In the genomic region with DNA sequence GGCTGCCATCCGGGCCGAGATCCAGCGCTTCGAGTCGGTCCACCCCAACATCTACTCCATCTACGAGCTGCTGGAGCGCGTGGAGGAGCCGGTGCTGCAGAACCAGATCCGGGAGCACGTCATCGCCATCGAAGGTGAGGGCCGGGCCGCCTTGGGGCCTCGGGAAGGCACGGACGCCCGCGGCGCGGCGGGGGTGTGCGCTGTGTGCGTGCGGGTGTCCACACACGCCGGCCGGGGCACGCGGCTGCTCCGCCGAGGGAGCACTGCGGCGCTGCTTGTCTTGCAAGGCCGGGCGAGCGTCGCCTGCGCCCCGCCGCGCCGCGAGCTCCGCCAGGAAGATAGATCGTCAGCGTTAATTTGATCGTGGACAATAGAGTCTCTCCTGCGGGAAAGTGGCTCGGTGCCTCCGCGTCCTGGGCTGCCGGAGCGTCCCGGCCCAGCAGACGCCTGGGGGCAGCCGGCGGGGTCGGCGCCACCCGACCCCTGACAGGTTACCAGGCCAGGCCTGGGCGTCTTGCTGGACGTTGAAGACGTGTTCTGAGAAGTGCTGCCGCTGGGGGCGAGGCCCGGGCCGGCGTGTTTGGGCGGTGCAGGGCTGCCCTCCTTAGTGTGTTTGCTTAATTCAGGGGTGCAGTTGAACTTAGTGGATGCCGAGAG, we compare ENCODE assay signal across 8 cellular contexts. TPM values are rescaled to one million over a fixed set of nuclear protein-coding genes. Genes with fewer than 3 reads are reported as not detected.
DNase-seq lines count a peak whose midpoint lies in the region; FAIRE-seq and TF ChIP-seq lines count a peak whose summit lies in the region.

No MANE protein-coding gene starts in this region.

- dilution Hi-C loops in mammary epithelial cell (cut with HindIII; ENCODE audit: low sequenced_read_pairs): loop anchor here (5.0 kb wide), 1 partner anchor 72 kb away; no protein-coding TSS in a partner anchor
- dilution Hi-C loops in keratinocyte (cut with MboI; ENCODE audit: extremely low pct_ligation_motif_present, low sequenced_read_pairs): no loop called here

- no TSS peak for BruUV-seq in mammary epithelial cell (replicated peaks; lab: Mats Ljungman, UMichigan)

- H3K36me3 ChIP-seq in mammary epithelial cell (ENCODE audit: insufficient read depth, low read length) (no peaks in the 10 kb centered on the region), keratinocyte (ENCODE audit: control insufficient read depth in 2 of 2, extremely low read depth in 1 of 2, insufficient read depth in 2 of 2, low read length in 2 of 2) (no peaks in the 10 kb centered on the region), spleen (no peaks in the 10 kb centered on the region)

- intact Hi-C loops in mammary epithelial cell (cut with micrococcal nuclease): loop anchor here (2.0 to 10.0 kb wide), 4 partner anchors 98 to 358 kb away; no protein-coding TSS in a partner anchor
- intact Hi-C loops in spleen (cut with DNase I; ENCODE audit: low total_unique reads): no loop called here

- H3K27ac ChIP-seq in mammary epithelial cell (ENCODE audit: insufficient read depth, low read depth, low read length) (peak overlapping the region; percentile 9), keratinocyte (ENCODE audit: control insufficient read depth, insufficient read depth, low read length) (peak overlapping the region; percentile 29), spleen (peak overlapping the region in 5 of 8 donors; percentile 3 to 63 (median 53))

- in situ Hi-C loops in mammary epithelial cell (cut with MboI; ENCODE audit: low sequenced_read_pairs in 2 of 2): no loop called here

- H3K9me1 ChIP-seq in keratinocyte (ENCODE audit: control insufficient read depth, extremely low read depth, insufficient read depth, low read length): no peaks in the 10 kb centered on the region

- peaks cover 72% of the 10 kb centered on the region for H3K27me3 Mint-ChIP-seq in T-helper 2 cell treated with Interferon-gamma antibody and Interleukin-4, amounts not matched to agents 5 μg/mL and 100 μg/mL, for 36 hours (ENCODE audit: low read depth)

- no peaks in the 10 kb centered on the region for H3K9me3 ChIP-seq in mammary epithelial cell (replicated peaks; ENCODE audit: insufficient read depth, low read length)
- H3K9me3 ChIP-seq in keratinocyte (ENCODE audit: control insufficient read depth, low read depth, low read length): no peaks in the 10 kb centered on the region
- peaks cover 0 to 4% (median 0%) of the 10 kb centered on the region in 8 donors for H3K9me3 ChIP-seq in spleen

- H3K4me1 ChIP-seq in mammary epithelial cell (ENCODE audit: insufficient read depth, low read length): peaks cover 14% of the 10 kb centered on the region
- H3K4me1 ChIP-seq in keratinocyte (ENCODE audit: control insufficient read depth, extremely low read depth, insufficient read depth, low read length): peaks cover 16% of the 10 kb centered on the region
- peaks cover 4 to 36% (median 21%) of the 10 kb centered on the region in 6 donors for H3K4me1 ChIP-seq in spleen

- H3K79me2 ChIP-seq in mammary epithelial cell (ENCODE audit: insufficient read depth, low read length) (peaks cover 53% of the 10 kb centered on the region), keratinocyte (ENCODE audit: control insufficient read depth, insufficient read depth, low read length) (peaks cover 46% of the 10 kb centered on the region)

- DNase-seq in EH (ENCODE audit: low read depth): peak; percentile 55
- DNase-seq in LNCaP clone FGC (ENCODE audit: low read depth): no peak
- peak; percentile 54 for DNase-seq in mammary epithelial cell
- no peak for DNase-seq in keratinocyte (ENCODE audit: low read depth, low spot score)
- no peak for DNase-seq in spleen
- no peak for DNase-seq in inferior parietal cortex (ENCODE audit: extremely low spot score)
- no peak for DNase-seq in T-helper 2 cell treated with Interferon-gamma antibody and Interleukin-4, amounts not matched to agents 5 μg/mL and 100 μg/mL, for 36 hours (ENCODE audit: low spot score)
- DNase-seq in DMS114 treated with DMSO at 0.1 percent for 48 hours (lab: John Stamatoyannopoulos, UW; ENCODE audit: unreplicated experiment): no peak

- no peak for FAIRE-seq in keratinocyte (lab: Jason Lieb, UNC)

- peak overlapping the region; percentile 49 for H3K9ac ChIP-seq in mammary epithelial cell (ENCODE audit: insufficient read depth, low read length)
- peak overlapping the region; percentile 72 for H3K9ac ChIP-seq in keratinocyte (ENCODE audit: control insufficient read depth, extremely low read depth, insufficient read depth, low read length)

- H3K27me3 ChIP-seq in mammary epithelial cell (ENCODE audit: insufficient read depth, low read length) (no peaks in the 10 kb centered on the region), keratinocyte (ENCODE audit: control insufficient read depth, extremely low read depth, insufficient read depth, low read length) (no peaks in the 10 kb centered on the region), spleen (replicated peaks in 1 of 7) (peaks cover 0 to 69% (median 18%) of the 10 kb centered on the region in 7 donors)

- H3K4me3 ChIP-seq in LNCaP clone FGC (ENCODE audit: low read depth, low read length): peak overlapping the region; percentile 68
- H3K4me3 ChIP-seq in mammary epithelial cell (replicated peaks in 1 of 3; ENCODE audit: insufficient read depth in 1 of 3, low read depth in 2 of 3, low read length in 3 of 3): peak overlapping the region; percentile 62 to 80 (median 67)
- peak overlapping the region; percentile 53 to 83 (median 70) for H3K4me3 ChIP-seq in keratinocyte (ENCODE audit: control insufficient read depth in 2 of 3, extremely low read depth in 1 of 3, insufficient read depth in 2 of 3, low read depth in 1 of 3, low read length in 3 of 3)
- peak overlapping the region; percentile 30 to 71 (median 48) for H3K4me3 ChIP-seq in spleen

- H3K36me3 Mint-ChIP-seq in T-helper 2 cell treated with Interferon-gamma antibody and Interleukin-4, amounts not matched to agents 5 μg/mL and 100 μg/mL, for 36 hours (ENCODE audit: low read depth): peaks cover 2% of the 10 kb centered on the region

- CTCF ChIA-PET in mammary epithelial cell (lab: Charles Lee; ENCODE audit: low non-redundant PET): interaction anchor here (1.0 kb wide), 1 partner anchor 324 kb away, joined by 6 read pairs; no protein-coding TSS in a partner anchor

- TF ChIP-seq CTCF in LNCaP clone FGC (IDR thresholded peaks at IDR 0.05; ENCODE audit: control insufficient read depth, extremely low read depth, insufficient read depth) (no peak), mammary epithelial cell (conservative IDR thresholded peaks at IDR 0.05 in 1 of 2, IDR thresholded peaks at IDR 0.05 in 1 of 2; ENCODE audit: extremely low read depth in 1 of 2, insufficient read depth in 1 of 2, low read depth in 1 of 2, low read length in 2 of 2) (no peak), keratinocyte (optimal IDR thresholded peaks at IDR 0.05 in 1 of 3, IDR thresholded peaks at IDR 0.05 in 1 of 3, conservative IDR thresholded peaks at IDR 0.05 in 1 of 3; ENCODE audit: extremely low read depth in 1 of 3, insufficient read depth in 2 of 3, low read length in 3 of 3) (no peak), spleen (IDR thresholded peaks at IDR 0.05 in 8 of 11, conservative IDR thresholded peaks at IDR 0.05 in 3 of 11) (no peak)

- H4K20me1 ChIP-seq in mammary epithelial cell (ENCODE audit: insufficient read depth, low read length) (no peaks in the 10 kb centered on the region), keratinocyte (ENCODE audit: control insufficient read depth, extremely low read depth, insufficient read depth, low read length) (peaks cover 8% of the 10 kb centered on the region)

- no peak overlapping the region for H3K4me3 Mint-ChIP-seq in T-helper 2 cell treated with Interferon-gamma antibody and Interleukin-4, amounts not matched to agents 5 μg/mL and 100 μg/mL, for 36 hours

- no peak for TF ChIP-seq POLR2A in spleen (IDR thresholded peaks at IDR 0.05)

- H3K27ac Mint-ChIP-seq in T-helper 2 cell treated with Interferon-gamma antibody and Interleukin-4, amounts not matched to agents 5 μg/mL and 100 μg/mL, for 36 hours: no peak overlapping the region

- H2AFZ ChIP-seq in mammary epithelial cell (ENCODE audit: low read depth, low read length): peak overlapping the region; percentile 85
- peak overlapping the region; percentile 82 for H2AFZ ChIP-seq in keratinocyte (ENCODE audit: control insufficient read depth, low read length)

- H3K9me3 Mint-ChIP-seq in T-helper 2 cell treated with Interferon-gamma antibody and Interleukin-4, amounts not matched to agents 5 μg/mL and 100 μg/mL, for 36 hours: no peaks in the 10 kb centered on the region

- 4% methylated on average over 14 of the region's 72 CpGs for WGBS in mammary epithelial cell (ENCODE audit: low coverage, missing lambda C conversion rate)
- 1 to 2% (median 2%) methylated on average over 14 to 72 of the region's 72 CpGs for WGBS in spleen, 5 donors

- peak overlapping the region; percentile 90 for H3K4me2 ChIP-seq in mammary epithelial cell (ENCODE audit: insufficient read depth, low read depth, low read length)
- peak overlapping the region; percentile 86 for H3K4me2 ChIP-seq in keratinocyte (ENCODE audit: control insufficient read depth, extremely low read depth, insufficient read depth, low read depth, low read length)

- H3K4me1 Mint-ChIP-seq in T-helper 2 cell treated with Interferon-gamma antibody and Interleukin-4, amounts not matched to agents 5 μg/mL and 100 μg/mL, for 36 hours (ENCODE audit: low read depth): peaks cover 6% of the 10 kb centered on the region

RNA-seq across cellular contexts. Expression of a gene that starts 1.0 kb away (rescaled TPM):
- total RNA-seq in mammary epithelial cell (10 to 100 TPM; 11.2 to 28.9 TPM), spleen (10 to 100 TPM in 5 of 7 donors, 1 to 10 TPM in 2; 8.4 to 26.6 (median 16.7) TPM)
- polyA plus RNA-seq in mammary epithelial cell (21.7 TPM), keratinocyte (12.6 to 13.7 TPM (median 13.5 TPM) in 3 replicates), spleen (1 to 10 TPM; 1.1 to 2.8 (median 1.3) TPM)
- polyA minus RNA-seq in mammary epithelial cell (58.1 TPM), keratinocyte (37.7 to 84.6 TPM (median 42.6 TPM) in 3 replicates)
- 3.3 TPM for polyA plus RNA-seq in keratinocyte (2011; ENCODE audit: low read depth)
- 11.5 and 15.0 TPM in 2 replicates for polyA plus RNA-seq in keratinocyte (2011; cell fraction: cytosol; rRNA removed)
- 15.0 and 16.2 TPM in 2 replicates for polyA plus RNA-seq in keratinocyte (2011; cell fraction: nucleus; rRNA removed)
- polyA plus RNA-seq in keratinocyte (2012; ENCODE audit: low replicate concordance): 5.1 and 12.0 TPM in 2 replicates
- polyA minus RNA-seq in keratinocyte (2011; cell fraction: cytosol; rRNA and poly(A)+ RNA removed): 8.6 TPM
- 19.2 and 31.5 TPM in 2 replicates for polyA minus RNA-seq in keratinocyte (2011; cell fraction: nucleus; rRNA and poly(A)+ RNA removed)

Comparison
In these comparisons a context has a peak if more than half of its experiments do, and no peak if none do; other contexts are left out.
1. DNase-seq: peak in EH (single experiment) and mammary epithelial cell (single experiment); none in LNCaP clone FGC (single experiment), keratinocyte (single experiment), spleen (single experiment), inferior parietal cortex (single experiment), T-helper 2 cell treated with Interferon-gamma antibody and Interleukin-4, amounts not matched to agents 5 μg/mL and 100 μg/mL, for 36 hours (single experiment) and DMS114 treated with DMSO at 0.1 percent for 48 hours (single experiment).
2. Peak in every context shown above with its lines, with median percentiles within 50 percentile points of each other: H3K4me3 ChIP-seq and H3K27ac ChIP-seq.